9 cellular contexts compared by ENCODE assay signal in genomic region chr15:69035205-69035917, GRCh38. TPM values are rescaled to one million over a fixed set of nuclear protein-coding genes. Genes with fewer than 3 reads are reported as not detected.
A peak's percentile ranks its signal among the peaks of the same experiment; 100 is the strongest.
DNase-seq lines count a peak whose midpoint lies in the region; ATAC-seq and TF ChIP-seq lines count a peak whose summit lies in the region.
"Had no signal": no experiment of that assay in that cellular context is flagged by ENCODE, and none has a peak within 500 bp of the region (broad histone marks: within the 10 kb centered on the region; RNA-seq: fewer than 3 reads in every experiment).

No MANE protein-coding gene starts in this region.

- no peaks in the 10 kb centered on the region for H3K27me3 ChIP-seq in esophagus (ENCODE audit: control insufficient read depth in 1 of 2, insufficient read depth in 2 of 2, low read length in 2 of 2)

- peaks cover 0 to 13% of the 10 kb centered on the region in 2 donors for H3K4me1 ChIP-seq in esophagus (ENCODE audit: control insufficient read depth in 2 of 2, insufficient read depth in 2 of 2, low read length in 1 of 2)

- TF ChIP-seq CTCF in retinal pigment epithelial cell (conservative IDR thresholded peaks at IDR 0.05; ENCODE audit: low read depth, low read length), result peak; percentile 23

- H3K36me3 ChIP-seq in esophagus (ENCODE audit: control insufficient read depth in 2 of 2, insufficient read depth in 2 of 2, low read length in 1 of 2), result no peaks in the 10 kb centered on the region
- H3K36me3 ChIP-seq: SJSA1 had no signal

- H3K9me3 ChIP-seq in esophagus (ENCODE audit: control insufficient read depth in 2 of 2, insufficient read depth in 1 of 2, low read depth in 1 of 2, low read length in 1 of 2), result no peaks in the 10 kb centered on the region
- H3K9me3 ChIP-seq: SJSA1 had no signal

- ATAC-seq in HG03045 (IDR thresholded peaks at IDR 0.05; ENCODE audit: unreplicated experiment) (no peak), GM21825 (IDR thresholded peaks at IDR 0.05; ENCODE audit: unreplicated experiment) (no peak)

- WGBS in esophagus, 2 donors, result 34 to 48% methylated on average over 16 of the region's 16 CpGs

- DNase-seq in SHP77 treated with DMSO at 0.1 percent for 48 hours (lab: John Stamatoyannopoulos, UW), result peak; percentile 1
- no peak for DNase-seq in SHP77 (lab: John Stamatoyannopoulos, UW)
- peak; percentile 62 for DNase-seq in NCI-H82 treated with DMSO at 0.1 percent for 48 hours (lab: John Stamatoyannopoulos, UW; ENCODE audit: unreplicated experiment)
- DNase-seq in retinal pigment epithelial cell (ENCODE audit: low read depth), result no peak
- DNase-seq in NCI-H2107 treated with DMSO at 0.1 percent for 48 hours (lab: John Stamatoyannopoulos, UW; ENCODE audit: unreplicated experiment), result no peak

- no peak overlapping the region for H3K4me3 ChIP-seq in esophagus (ENCODE audit: low read depth in 1 of 2, low read length in 2 of 2)
- no peak overlapping the region for H3K4me3 ChIP-seq in retinal pigment epithelial cell (ENCODE audit: low read length)
- H3K4me3 ChIP-seq: SJSA1 had no signal

- H3K27ac ChIP-seq in esophagus (ENCODE audit: low read depth in 2 of 2, low read length in 1 of 2), result peak overlapping the region; percentile 72 to 84
- H3K27ac ChIP-seq: SJSA1 had no signal

RNA-seq across cellular contexts. Expression of gene NOX5, which starts 20.9 kb away (rescaled TPM):
- under 1 TPM; 0.26 to 0.29 TPM for polyA plus RNA-seq in esophagus

Comparison
In these comparisons a context has a peak if more than half of its experiments do, and no peak if none do; other contexts are left out.
1. DNase-seq: peak in SHP77 treated with DMSO at 0.1 percent for 48 hours (single experiment) and NCI-H82 treated with DMSO at 0.1 percent for 48 hours (single experiment); none in SHP77 (0 of 2), retinal pigment epithelial cell (single experiment) and NCI-H2107 treated with DMSO at 0.1 percent for 48 hours (single experiment).